In the genomic region with DNA sequence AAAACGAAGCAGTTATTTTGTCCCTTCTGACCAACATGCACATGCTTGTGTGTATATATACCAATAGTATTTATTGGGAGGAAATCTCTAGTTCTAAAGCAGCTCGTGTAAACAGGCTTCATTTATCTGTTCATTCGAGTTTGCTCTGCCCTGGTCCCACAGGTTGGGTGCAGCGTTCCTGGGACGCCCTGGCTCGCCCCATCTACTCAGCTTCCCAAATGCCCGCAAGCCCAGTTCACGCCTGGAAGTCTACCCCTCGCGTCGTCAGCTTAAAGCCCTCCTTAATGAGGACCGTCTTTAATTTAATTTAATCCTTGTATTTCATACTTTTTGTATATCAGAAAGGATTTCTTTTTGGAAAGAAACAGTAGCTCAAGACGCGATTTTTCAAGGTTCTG, we compare ENCODE assay signal across 9 cellular contexts. TPM values are rescaled to one million over a fixed set of nuclear protein-coding genes. Genes with fewer than 3 reads are reported as not detected.
A peak's percentile ranks its signal among the peaks of the same experiment; 100 is the strongest.
DNase-seq lines count a peak whose midpoint lies in the region; ATAC-seq and TF ChIP-seq lines count a peak whose summit lies in the region.
"Had no signal": no experiment of that assay in that cellular context is flagged by ENCODE, and none has a peak within 500 bp of the region (broad histone marks: within the 10 kb centered on the region; RNA-seq: fewer than 3 reads in every experiment).

No MANE protein-coding gene starts in this region.

- no peaks in the 10 kb centered on the region for H3K9me3 ChIP-seq in right lobe of liver
- no peaks in the 10 kb centered on the region for H3K9me3 ChIP-seq in transverse colon

- no peaks in the 10 kb centered on the region for H3K9me3 Mint-ChIP-seq in activated CD8-positive, alpha-beta memory T cell treated with anti-CD3 and anti-CD28 coated beads, Interleukin-2, amount 10 ng/mL, durations not matched to agents 7 days and 5 days (ENCODE audit: low read depth)

- peak overlapping the region; percentile 66 for H3K4me3 ChIP-seq in brain microvascular endothelial cell (ENCODE audit: low read depth, low read length)
- H3K4me3 ChIP-seq in right lobe of liver, result peak overlapping the region; percentile 40 to 69 (median 58)
- H3K4me3 ChIP-seq in transverse colon, result peak overlapping the region; percentile 18 to 49 (median 32)

- peaks cover 5% of the 10 kb centered on the region for H3K36me3 Mint-ChIP-seq in activated CD8-positive, alpha-beta memory T cell treated with anti-CD3 and anti-CD28 coated beads, Interleukin-2, amount 10 ng/mL, durations not matched to agents 7 days and 5 days

- peaks cover 19% of the 10 kb centered on the region for H3K4me1 Mint-ChIP-seq in activated CD8-positive, alpha-beta memory T cell treated with anti-CD3 and anti-CD28 coated beads, Interleukin-2, amount 10 ng/mL, durations not matched to agents 7 days and 5 days

- H3K4me1 ChIP-seq in right lobe of liver, result peaks cover 0 to 13% (median 2%) of the 10 kb centered on the region in 4 donors
- H3K4me1 ChIP-seq in transverse colon, result peaks cover 7 to 14% (median 13%) of the 10 kb centered on the region in 4 donors

- no peak overlapping the region for H3K27ac Mint-ChIP-seq in activated CD8-positive, alpha-beta memory T cell treated with anti-CD3 and anti-CD28 coated beads, Interleukin-2, amount 10 ng/mL, durations not matched to agents 7 days and 5 days

- no peaks in the 10 kb centered on the region for H3K36me3 ChIP-seq in brain microvascular endothelial cell (replicated peaks)
- H3K36me3 ChIP-seq in right lobe of liver, result no peaks in the 10 kb centered on the region
- H3K36me3 ChIP-seq in transverse colon, result no peaks in the 10 kb centered on the region

- DNase-seq in activated CD8-positive, alpha-beta memory T cell treated with anti-CD3 and anti-CD28 coated beads, Interleukin-2, amount 10 ng/mL, durations not matched to agents 7 days and 5 days, result no peak
- no peak for DNase-seq in activated CD8-positive, alpha-beta memory T cell treated with anti-CD3 and anti-CD28 coated beads, Interleukin-2, amount 50 U/mL, for 4 hours
- DNase-seq in brain microvascular endothelial cell (no peak), right lobe of liver (no peak), transverse colon (no peak), NCI-H2227 (lab: John Stamatoyannopoulos, UW; ENCODE audit: unreplicated experiment) (no peak)
- DNase-seq in effector CD8-positive, alpha-beta T cell (lab: John Stamatoyannopoulos, UW), result no peak

- in situ Hi-C loops in brain microvascular endothelial cell (cut with HindIII; ENCODE audit: low pct_ligation_motif_present, low sequenced_read_pairs) (no loop called here), transverse colon (cut with MboI; ENCODE audit: low pct_ligation_motif_present in 1 of 4, low pct_unique_long_range_greater_than_20kb in 1 of 4, low sequenced_read_pairs in 3 of 4) (no loop called here)

- no peak for TF ChIP-seq POLR2A in right lobe of liver (IDR thresholded peaks at IDR 0.05)
- TF ChIP-seq POLR2A in transverse colon (IDR thresholded peaks at IDR 0.05), result no peak

- H3K27me3 ChIP-seq in brain microvascular endothelial cell (replicated peaks) (no peaks in the 10 kb centered on the region), right lobe of liver (no peaks in the 10 kb centered on the region), transverse colon (peaks cover 28% of the 10 kb centered on the region)

- TF ChIP-seq CTCF in brain microvascular endothelial cell (IDR thresholded peaks at IDR 0.05; ENCODE audit: low read depth, low read length, missing control alignments) (no peak), right lobe of liver (IDR thresholded peaks at IDR 0.05) (no peak), transverse colon (IDR thresholded peaks at IDR 0.05) (no peak)

- TF ChIP-seq EP300 in transverse colon (IDR thresholded peaks at IDR 0.05; ENCODE audit: low read depth), result no peak

- H3K4me3 Mint-ChIP-seq in activated CD8-positive, alpha-beta memory T cell treated with anti-CD3 and anti-CD28 coated beads, Interleukin-2, amount 10 ng/mL, durations not matched to agents 7 days and 5 days, result peak overlapping the region; percentile 58

- 13% methylated on average over 9 of the region's 14 CpGs for WGBS in right lobe of liver (ENCODE audit: insufficient coverage, low coverage, low lambda C conversion rate, missing lambda C conversion rate)
- WGBS in transverse colon (ENCODE audit: low coverage in 1 of 2), 2 donors, result 14 to 23% methylated on average over 5 to 14 of the region's 14 CpGs

- intact Hi-C loops in right lobe of liver (cut with DNase I), result no loop called here
- intact Hi-C loops in transverse colon (cut with DNase I; ENCODE audit: low total_unique reads), result no loop called here

- CTCF ChIA-PET in activated CD8-positive, alpha-beta memory T cell treated with anti-CD3 and anti-CD28 coated beads, Interleukin-2, amount 10 ng/mL, durations not matched to agents 7 days and 5 days (lab: Charles Lee), result interaction anchor here (2.5 kb wide), 1 partner anchor 46 kb away, joined by 7 read pairs; the partner anchor contains the start of gene VPS36

- ATAC-seq in activated CD8-positive, alpha-beta memory T cell treated with anti-CD3 and anti-CD28 coated beads, Interleukin-2, amount 10 ng/mL, durations not matched to agents 7 days and 5 days, result no peak
- peak; percentile 24 to 29 (median 27) for ATAC-seq in right lobe of liver
- ATAC-seq in HG03175 (IDR thresholded peaks at IDR 0.05; ENCODE audit: unreplicated experiment), result no peak

- H3K27ac ChIP-seq in brain microvascular endothelial cell (no peak overlapping the region), right lobe of liver (peak overlapping the region in 1 of 3 donors; percentile 61), transverse colon (no peak overlapping the region)
- H3K27ac ChIP-seq: KMS-11 had no signal

- H3K27me3 Mint-ChIP-seq in activated CD8-positive, alpha-beta memory T cell treated with anti-CD3 and anti-CD28 coated beads, Interleukin-2, amount 10 ng/mL, durations not matched to agents 7 days and 5 days, result peaks cover 36% of the 10 kb centered on the region

RNA-seq across cellular contexts. Expression of gene THSD1, which starts 0.6 kb away (rescaled TPM):
- total RNA-seq in activated CD8-positive, alpha-beta memory T cell treated with anti-CD3 and anti-CD28 coated beads, Interleukin-2, amount 10 ng/mL, durations not matched to agents 7 days and 5 days, result under 1 TPM; 0.26 TPM
- 1 to 10 TPM in 5 of 6 experiments, under 1 TPM in 1; 0.95 to 2.3 (median 1.5) TPM for total RNA-seq in right lobe of liver
- 1 to 10 TPM; 1.2 to 1.9 (median 1.8) TPM for total RNA-seq in transverse colon

RNA-seq across cellular contexts. Expression of gene VPS36, which starts 45.1 kb away (rescaled TPM):
- 10 to 100 TPM; 42.5 to 46.7 TPM for total RNA-seq in activated CD8-positive, alpha-beta memory T cell treated with anti-CD3 and anti-CD28 coated beads, Interleukin-2, amount 10 ng/mL, durations not matched to agents 7 days and 5 days
- total RNA-seq in right lobe of liver (10 to 100 TPM; 14.6 to 25.7 (median 21.5) TPM), transverse colon (100 to 1,000 TPM in 1 of 4 donors, 10 to 100 TPM in 3; 35.2 to 101 (median 71.5) TPM)

RNA-seq across cellular contexts. Expression of gene CKAP2, which starts 49.9 kb away (rescaled TPM):
- total RNA-seq in activated CD8-positive, alpha-beta memory T cell treated with anti-CD3 and anti-CD28 coated beads, Interleukin-2, amount 10 ng/mL, durations not matched to agents 7 days and 5 days, result 10 to 100 TPM; 63.7 to 71.7 TPM
- 1 to 10 TPM; 2.1 to 7.2 (median 4.3) TPM for total RNA-seq in right lobe of liver
- 10 to 100 TPM in 1 of 4 donors, 1 to 10 TPM in 3; 6.0 to 16.3 (median 7.5) TPM for total RNA-seq in transverse colon

Comparison
In these comparisons a context has a peak if more than half of its experiments do, and no peak if none do; other contexts are left out.
1. ATAC-seq: peak in right lobe of liver (4 of 4); none in activated CD8-positive, alpha-beta memory T cell treated with anti-CD3 and anti-CD28 coated beads, Interleukin-2, amount 10 ng/mL, durations not matched to agents 7 days and 5 days (single experiment) and HG03175 (single experiment).
2. Peak in every context shown above with its lines, with median percentiles within 50 percentile points of each other: H3K4me3 ChIP-seq.